15 cellular contexts compared by ENCODE assay signal in the genomic region with DNA sequence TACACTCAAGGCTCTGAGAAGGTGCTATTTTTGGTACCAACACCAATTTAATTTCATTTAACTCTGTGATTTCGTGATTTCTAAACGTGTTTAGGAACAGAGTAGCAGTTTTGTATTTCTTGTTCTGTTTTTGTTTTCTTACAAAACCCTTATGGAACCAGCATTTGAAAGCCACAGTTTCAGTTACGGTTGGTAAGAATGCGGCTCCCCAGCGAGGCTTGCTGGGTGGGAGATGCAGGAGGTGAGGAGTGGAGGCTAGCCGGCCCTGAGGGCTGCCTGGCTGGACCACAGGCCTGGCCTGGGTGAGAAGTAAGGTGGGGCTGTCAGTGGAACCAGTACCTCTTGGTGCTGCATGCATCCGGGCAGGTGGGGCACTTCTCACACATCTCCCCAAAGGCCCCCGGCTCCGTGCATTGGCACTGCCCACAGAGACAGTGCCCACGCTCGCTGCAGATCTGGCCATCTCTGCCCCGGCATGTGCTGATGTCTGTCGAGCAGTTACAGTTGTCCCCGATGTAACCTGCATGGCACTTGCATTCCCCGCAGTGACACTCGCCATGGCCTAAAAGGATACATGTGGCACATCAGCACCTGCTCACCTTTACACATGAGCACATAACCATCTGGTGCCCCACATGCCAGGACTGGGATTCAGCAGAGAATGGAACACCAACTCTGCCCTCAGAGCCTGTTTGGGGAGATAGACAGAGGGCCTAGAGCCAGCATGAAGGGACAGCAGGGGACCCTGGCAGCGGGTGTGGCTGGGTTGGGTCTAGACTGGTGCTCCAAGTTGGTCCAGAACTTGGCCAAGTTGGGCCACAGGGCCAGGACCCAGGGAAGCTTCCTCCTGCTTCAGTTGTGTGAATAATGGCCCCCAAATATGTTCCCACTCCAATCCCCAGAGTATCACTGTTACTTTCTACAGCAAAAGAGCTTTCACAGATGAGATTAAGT. TPM values are rescaled to one million over a fixed set of nuclear protein-coding genes. Genes with fewer than 3 reads are reported as not detected.
DNase-seq lines count a peak whose midpoint lies in the region; ATAC-seq and TF ChIP-seq lines count a peak whose summit lies in the region.
"Had no signal": no experiment of that assay in that cellular context is flagged by ENCODE, and none has a peak within 500 bp of the region (broad histone marks: within the 10 kb centered on the region; RNA-seq: fewer than 3 reads in every experiment).

No MANE protein-coding gene starts in this region.

- H3K79me1 ChIP-seq in H9 (ENCODE audit: insufficient read depth, low read depth, low read length, poor library complexity, severe bottlenecking), result peaks cover 3% of the 10 kb centered on the region

- ATAC-seq in GM18511 (IDR thresholded peaks at IDR 0.05; ENCODE audit: unreplicated experiment) (no peak), HG02852 (IDR thresholded peaks at IDR 0.05; ENCODE audit: unreplicated experiment) (no peak), HG03378 (IDR thresholded peaks at IDR 0.05; ENCODE audit: unreplicated experiment) (no peak)
- ATAC-seq: activated CD8-positive, alpha-beta T cell treated with anti-CD3 and anti-CD28 coated beads for 36 hours had no signal

- no peak overlapping the region for H3K4ac ChIP-seq in H9 (ENCODE audit: low read depth, low read length)

- H2BK5ac ChIP-seq in H9 (ENCODE audit: insufficient read length, low read length), result no peak overlapping the region

- H4K91ac ChIP-seq in H9 (ENCODE audit: insufficient read length, low read depth, low read length), result no peak overlapping the region

- no peak overlapping the region for H3K4me2 ChIP-seq in H9 (ENCODE audit: insufficient read depth, insufficient read length, low read length)

- no peak overlapping the region for H3K14ac ChIP-seq in H9 (ENCODE audit: insufficient read depth, low read length)

- peaks cover 7% of the 10 kb centered on the region; the same call in 1 of the 2 replicates for H3K4me1 ChIP-seq in H9 (ENCODE audit: insufficient read depth, low read length)
- peaks cover 56% of the 10 kb centered on the region for H3K4me1 ChIP-seq in SJCRH30
- peaks cover 19% of the 10 kb centered on the region for H3K4me1 ChIP-seq in iPS-20b (ENCODE audit: insufficient read depth, low read length)
- peaks cover 50 to 63% (median 52%) of the 10 kb centered on the region in 3 donors for H3K4me1 ChIP-seq in skeletal muscle tissue (ENCODE audit: control insufficient read depth in 3 of 3, insufficient read depth in 3 of 3, low read length in 3 of 3)
- H3K4me1 ChIP-seq: HAP-1, pancreas had no signal

- H3K4me3 ChIP-seq in SJCRH30 (no peak overlapping the region), iPS-20b (ENCODE audit: low read length) (no peak overlapping the region), skeletal muscle tissue (ENCODE audit: low read length in 3 of 3) (no peak overlapping the region)
- H3K4me3 ChIP-seq: BLaER1, HAP-1, pancreas had no signal

- no peak overlapping the region for H2BK12ac ChIP-seq in H9 (ENCODE audit: insufficient read length, low read depth, low read length)

- no peaks in the 10 kb centered on the region for H3K27me3 ChIP-seq in H9 (ENCODE audit: insufficient read depth, low read length)
- no peaks in the 10 kb centered on the region for H3K27me3 ChIP-seq in SJCRH30
- H3K27me3 ChIP-seq in iPS-20b (ENCODE audit: insufficient read depth, low read length), result no peaks in the 10 kb centered on the region
- no peaks in the 10 kb centered on the region for H3K27me3 ChIP-seq in skeletal muscle tissue (ENCODE audit: control insufficient read depth in 3 of 3, insufficient read depth in 3 of 3, low read length in 3 of 3)
- H3K27me3 ChIP-seq: pancreas had no signal

- H4K20me1 ChIP-seq in H9 (ENCODE audit: control insufficient read depth, insufficient read depth, insufficient read length), result no peaks in the 10 kb centered on the region
- H4K20me1 ChIP-seq: BLaER1 had no signal

- no peak overlapping the region for H3K18ac ChIP-seq in H9 (ENCODE audit: insufficient read length, low read depth, low read length)

- peaks cover 0 to 3% of the 10 kb centered on the region in 2 experiments; a peak in 1 of 5 replicates for H3K9me3 Mint-ChIP-seq in H9
- H3K9me3 Mint-ChIP-seq: activated CD8-positive, alpha-beta T cell treated with anti-CD3 and anti-CD28 coated beads for 36 hours had no signal

- H3K9ac ChIP-seq in H9 (ENCODE audit: extremely low read depth, insufficient read length, low read length), result no peak overlapping the region
- H3K9ac ChIP-seq in iPS-20b (ENCODE audit: low read depth, low read length), result no peak overlapping the region
- no peak overlapping the region for H3K9ac ChIP-seq in skeletal muscle tissue (ENCODE audit: low read depth in 1 of 3, low read length in 3 of 3)
- H3K9ac ChIP-seq: BLaER1 had no signal

- no peak overlapping the region; a peak in 1 of 5 replicates for H3K4me3 Mint-ChIP-seq in H9
- H3K4me3 Mint-ChIP-seq: activated CD8-positive, alpha-beta T cell treated with anti-CD3 and anti-CD28 coated beads for 36 hours had no signal

- no peaks in the 10 kb centered on the region for H3K27me3 Mint-ChIP-seq in H9 (ENCODE audit: low read depth)

- H3K27ac Mint-ChIP-seq in H9, result peak overlapping the region; percentile 29 to 90 (median 76)
- H3K27ac Mint-ChIP-seq: activated CD8-positive, alpha-beta T cell treated with anti-CD3 and anti-CD28 coated beads for 36 hours had no signal

- H2BK20ac ChIP-seq in H9 (ENCODE audit: low read depth, low read length, poor library complexity, severe bottlenecking), result no peak overlapping the region

- H3K4me1 Mint-ChIP-seq in H9, result peaks cover 30 to 34% of the 10 kb centered on the region in 2 experiments

- H3K36me3 Mint-ChIP-seq in H9 (ENCODE audit: insufficient read depth in 1 of 3, low read depth in 3 of 3), result peaks cover 36 to 74% (median 39%) of the 10 kb centered on the region in 3 experiments; a peak in 6 of 7 replicates

- H3K23ac ChIP-seq in H9 (ENCODE audit: insufficient read length, low read depth, low read length), result no peak overlapping the region

- DNase-seq in H9, result no peak
- DNase-seq in SJCRH30, result no peak
- DNase-seq in stimulated activated naive CD4-positive, alpha-beta T cell (lab: John Stamatoyannopoulos, UW), result no peak
- DNase-seq: activated CD8-positive, alpha-beta T cell treated with anti-CD3 and anti-CD28 coated beads for 36 hours; activated gamma-delta T cell; NCI-H1092; stimulated activated CD4-positive, alpha-beta T cell treated with anti-CD3 and anti-CD28 coated beads, Interleukin-1b, Interleukin-23, amount 100 ng/mL, for 48 hours had no signal

- no peaks in the 10 kb centered on the region; the same call in none of the 2 replicates for H3K36me3 ChIP-seq in SJCRH30
- H3K36me3 ChIP-seq in iPS-20b (ENCODE audit: insufficient read depth, low read depth, low read length), result peaks cover 35% of the 10 kb centered on the region
- H3K36me3 ChIP-seq in skeletal muscle tissue (ENCODE audit: control insufficient read depth in 3 of 3, insufficient read depth in 3 of 3, low read length in 3 of 3), result peaks cover 4 to 14% (median 8%) of the 10 kb centered on the region in 3 donors
- H3K36me3 ChIP-seq: BLaER1 had no signal

- H3K56ac ChIP-seq in H9 (ENCODE audit: insufficient read length, low read depth, low read length), result no peak overlapping the region

- H2AK5ac ChIP-seq in H9 (ENCODE audit: insufficient read length, low read length), result no peak overlapping the region

- H3T11ph ChIP-seq in H9 (ENCODE audit: low read length), result no peak overlapping the region

- no peak for TF ChIP-seq CTCF in H9 (conservative IDR thresholded peaks at IDR 0.05)

- H2AFZ ChIP-seq in H9 (ENCODE audit: low read length), result no peak overlapping the region

- no peak overlapping the region for H4K8ac ChIP-seq in H9 (replicated peaks; ENCODE audit: insufficient read length, low read depth, low read length)

- H3K9me3 ChIP-seq in H9 (ENCODE audit: control insufficient read depth, low read depth, low read length), result no peaks in the 10 kb centered on the region
- no peaks in the 10 kb centered on the region for H3K9me3 ChIP-seq in SJCRH30 (replicated peaks)
- H3K9me3 ChIP-seq in iPS-20b (ENCODE audit: insufficient read depth, low read depth, low read length), result no peaks in the 10 kb centered on the region
- no peaks in the 10 kb centered on the region for H3K9me3 ChIP-seq in skeletal muscle tissue (ENCODE audit: control insufficient read depth in 3 of 3, low read length in 3 of 3)
- H3K9me3 ChIP-seq: BLaER1, HAP-1, pancreas had no signal

- no CpG with 5 or more reads among the region's 17 CpGs for WGBS in H9 (ENCODE audit: extremely low coverage, insufficient read length, low lambda C conversion rate)

- H3K27ac ChIP-seq in H9 (ENCODE audit: insufficient read length, low read depth, low read length) (no peak overlapping the region), SJCRH30 (peak overlapping the region; percentile 94), iPS-20b (ENCODE audit: low read length) (peak overlapping the region; percentile 3), skeletal muscle tissue (ENCODE audit: low read depth, low read length) (peak overlapping the region; percentile 26)
- H3K27ac ChIP-seq: BLaER1 had no signal

- H4K5ac ChIP-seq in H9 (ENCODE audit: insufficient read length, low read depth, low read length), result no peak overlapping the region

- H3K79me2 ChIP-seq in H9 (ENCODE audit: insufficient read depth, low read length), result no peaks in the 10 kb centered on the region

- H2BK15ac ChIP-seq in H9 (ENCODE audit: low read depth, low read length), result no peak overlapping the region

- H2BK120ac ChIP-seq in H9 (ENCODE audit: low read depth, low read length, poor library complexity, severe bottlenecking), result no peak overlapping the region

- H3K23me2 ChIP-seq in H9 (ENCODE audit: insufficient read length, low read depth, low read length, poor library complexity, severe bottlenecking), result no peaks in the 10 kb centered on the region

RNA-seq across cellular contexts. Expression of a gene that starts 43.4 kb away (rescaled TPM):
- 56.4 and 65.4 TPM in 2 replicates for total RNA-seq in H9 (2021)
- 50.4 and 62.9 TPM in 2 replicates for total RNA-seq in SJCRH30 (2014; rRNA removed; shearing (Covaris generic))
- 28.2 TPM for total RNA-seq in skeletal muscle tissue
